18 cellular contexts compared by ENCODE assay signal in the genomic region with DNA sequence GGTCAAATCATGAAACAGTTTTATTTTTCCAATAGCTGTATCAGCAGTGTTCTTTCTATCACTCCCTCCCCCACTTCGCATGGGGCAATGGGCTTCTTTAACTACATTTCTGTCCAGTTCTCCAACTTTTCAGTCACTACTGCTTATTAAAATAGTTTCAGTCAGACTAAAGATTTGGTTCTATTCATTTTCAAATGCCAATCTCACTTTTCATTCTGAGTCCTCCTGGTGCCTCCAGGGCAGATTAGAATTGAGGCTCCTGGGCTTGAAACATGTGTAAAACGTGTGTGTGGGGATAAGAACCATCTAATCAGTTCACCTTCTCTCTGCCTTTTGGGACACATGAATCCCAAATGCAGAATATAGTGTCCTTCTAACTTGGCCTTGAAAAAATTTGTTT. TPM values are rescaled to one million over a fixed set of nuclear protein-coding genes. Genes with fewer than 3 reads are reported as not detected.
DNase-seq lines count a peak whose midpoint lies in the region; ATAC-seq and TF ChIP-seq lines count a peak whose summit lies in the region.
"Had no signal": no experiment of that assay in that cellular context is flagged by ENCODE, and none has a peak within 500 bp of the region (broad histone marks: within the 10 kb centered on the region; RNA-seq: fewer than 3 reads in every experiment).

No MANE protein-coding gene starts in this region.

- H3K4me3 ChIP-seq in breast epithelium, result no peak overlapping the region
- no peak overlapping the region for H3K4me3 ChIP-seq in PC-3 (ENCODE audit: low read length)
- H3K4me3 ChIP-seq in parathyroid adenoma (ENCODE audit: low read depth, low read length), result no peak overlapping the region
- H3K4me3 ChIP-seq: BLaER1 treated with 17β-estradiol and CSF1 and Interleukin-3, amounts not matched to agents 10 nM and 100 nM; K562 had no signal

- intact Hi-C loops in MCF 10A (cut with micrococcal nuclease), result no loop called here
- intact Hi-C loops in breast epithelium (cut with DNase I; ENCODE audit: low total_unique reads), result no loop called here
- intact Hi-C loops in PC-3 (cut with micrococcal nuclease), result no loop called here

- DNase-seq in MCF 10A (ENCODE audit: unreplicated experiment), result no peak
- DNase-seq in breast epithelium (ENCODE audit: low spot score in 2 of 2), result no peak
- no peak for DNase-seq in PC-3
- DNase-seq in EL, result no peak
- no peak for DNase-seq in nucleus accumbens (lab: John Stamatoyannopoulos, UW)
- no peak for DNase-seq in GM13977 (ENCODE audit: low spot score)
- DNase-seq: CD8-positive, alpha-beta memory T cell; COR-L47; DMS 273 treated with DMSO at 0.1 percent for 48 hours; DND-41; H9; IMR-90 had no signal

- CTCF ChIA-PET in MCF 10A (lab: Yijun Ruan, JAX), result interaction anchor here (1.3 kb wide), 1 partner anchor 91 kb away, joined by 4 read pairs; no protein-coding TSS in a partner anchor
- CTCF ChIA-PET in PC-3 (lab: Charles Lee), result no interaction called here

- H3K9me3 ChIP-seq in breast epithelium (no peaks in the 10 kb centered on the region), PC-3 (ENCODE audit: low read length) (no peaks in the 10 kb centered on the region), parathyroid adenoma (ENCODE audit: control insufficient read depth, low read length) (no peaks in the 10 kb centered on the region)

- BruUV-seq in MCF 10A (replicated peaks; lab: Mats Ljungman, UMichigan), result no TSS peak
- no TSS peak for BruUV-seq in PC-3 (replicated peaks; lab: Mats Ljungman, UMichigan)

- H3K27me3 ChIP-seq in breast epithelium (peaks cover 0 to 43% of the 10 kb centered on the region in 2 donors), PC-3 (ENCODE audit: low read length) (no peaks in the 10 kb centered on the region), parathyroid adenoma (ENCODE audit: control insufficient read depth, insufficient read depth, low read length) (no peaks in the 10 kb centered on the region)

- peaks cover 9% of the 10 kb centered on the region for H3K79me2 ChIP-seq in PC-3 (ENCODE audit: low read length)
- no peaks in the 10 kb centered on the region for H3K79me2 ChIP-seq in parathyroid adenoma

- in situ Hi-C loops in GM13977 (cut with MboI; ENCODE audit: low pct_unique_long_range_greater_than_20kb, low sequenced_read_pairs, unreplicated experiment), result no loop called here

- H3K36me3 Mint-ChIP-seq in MCF 10A (ENCODE audit: insufficient read depth, unreplicated experiment), result peaks cover 10% of the 10 kb centered on the region
- H3K36me3 Mint-ChIP-seq: CD8-positive, alpha-beta memory T cell had no signal

- H3K4me1 ChIP-seq in breast epithelium (no peaks in the 10 kb centered on the region), PC-3 (ENCODE audit: insufficient read depth, low read length) (peaks cover 17% of the 10 kb centered on the region), parathyroid adenoma (no peaks in the 10 kb centered on the region)

- no peak overlapping the region for H3K4me3 Mint-ChIP-seq in MCF 10A (ENCODE audit: unreplicated experiment)
- H3K4me3 Mint-ChIP-seq: B cell; CD8-positive, alpha-beta memory T cell; H9 had no signal

- no peaks in the 10 kb centered on the region for H4K20me1 ChIP-seq in PC-3 (ENCODE audit: low read length)
- H4K20me1 ChIP-seq: BLaER1 treated with 17β-estradiol and CSF1 and Interleukin-3, amounts not matched to agents 10 nM and 100 nM had no signal

- no peak overlapping the region for H3K27ac ChIP-seq in breast epithelium
- no peak overlapping the region for H3K27ac ChIP-seq in PC-3 (ENCODE audit: low read length)
- no peak overlapping the region for H3K27ac ChIP-seq in parathyroid adenoma
- H3K27ac ChIP-seq: 22Rv1; BLaER1 treated with 17β-estradiol and CSF1 and Interleukin-3, amounts not matched to agents 10 nM and 100 nM had no signal

- H3K9ac ChIP-seq in PC-3 (ENCODE audit: low read length), result no peak overlapping the region
- no peak overlapping the region for H3K9ac ChIP-seq in parathyroid adenoma
- H3K9ac ChIP-seq: BLaER1 treated with 17β-estradiol and CSF1 and Interleukin-3, amounts not matched to agents 10 nM and 100 nM had no signal

- H2AFZ ChIP-seq in PC-3 (ENCODE audit: low read length), result no peak overlapping the region
- H2AFZ ChIP-seq in parathyroid adenoma, result peak overlapping the region; percentile 7

- H3K9me3 Mint-ChIP-seq in MCF 10A (ENCODE audit: unreplicated experiment), result no peaks in the 10 kb centered on the region
- H3K9me3 Mint-ChIP-seq: CD8-positive, alpha-beta memory T cell had no signal

- H3K36me3 ChIP-seq in breast epithelium (no peaks in the 10 kb centered on the region), PC-3 (ENCODE audit: low read depth, low read length) (no peaks in the 10 kb centered on the region), parathyroid adenoma (ENCODE audit: control insufficient read depth, insufficient read depth, low read length) (no peaks in the 10 kb centered on the region)
- H3K36me3 ChIP-seq: BLaER1 treated with 17β-estradiol and CSF1 and Interleukin-3, amounts not matched to agents 10 nM and 100 nM had no signal

- H3K9me2 ChIP-seq in PC-3 (replicated peaks; ENCODE audit: low read length), result no peaks in the 10 kb centered on the region

- no peak for TF ChIP-seq CTCF in MCF 10A (IDR thresholded peaks at IDR 0.05; ENCODE audit: unreplicated experiment)
- TF ChIP-seq CTCF in breast epithelium (IDR thresholded peaks at IDR 0.05), result no peak
- TF ChIP-seq CTCF in PC-3 (conservative IDR thresholded peaks at IDR 0.05; ENCODE audit: low read depth, low read length), result no peak
- no peak for TF ChIP-seq CTCF in parathyroid adenoma (IDR thresholded peaks at IDR 0.05)
- TF ChIP-seq CTCF in GM13977 (IDR thresholded peaks at IDR 0.05; ENCODE audit: extremely low read depth, insufficient read depth, missing control alignments), result no peak

- H3K27ac Mint-ChIP-seq in MCF 10A (ENCODE audit: low read depth, unreplicated experiment), result peak overlapping the region; percentile 84
- H3K27ac Mint-ChIP-seq: B cell; CD8-positive, alpha-beta memory T cell; H9 had no signal

- no peaks in the 10 kb centered on the region for H3F3A ChIP-seq in PC-3 (ENCODE audit: low read length, unreplicated experiment)

- H3K4me2 ChIP-seq in PC-3 (ENCODE audit: low read length) (peak overlapping the region; percentile 10; the same call in 1 of the 2 replicates), parathyroid adenoma (ENCODE audit: low read length) (no peak overlapping the region)
- H3K4me2 ChIP-seq: BLaER1 treated with 17β-estradiol and CSF1 and Interleukin-3, amounts not matched to agents 10 nM and 100 nM had no signal

- peaks cover 38% of the 10 kb centered on the region for H3K27me3 Mint-ChIP-seq in MCF 10A (ENCODE audit: insufficient read depth, unreplicated experiment)

- POLR2A ChIA-PET in MCF 10A (lab: Yijun Ruan, JAX) (interaction anchor here (0.9 to 5.1 kb wide), 3 partner anchors 16 to 27 kb away, joined by 3 to 51 read pairs (median 3); a partner anchor contains a TSS), PC-3 (lab: Charles Lee; ENCODE audit: unreplicated experiment) (no interaction called here)

- peaks cover 5% of the 10 kb centered on the region for H3K4me1 Mint-ChIP-seq in MCF 10A (ENCODE audit: insufficient read depth, unreplicated experiment)

- TF ChIP-seq POLR2A in breast epithelium (IDR thresholded peaks at IDR 0.05), result no peak

- ATAC-seq in PC-3, result no peak

RNA-seq across cellular contexts. Expression of a gene that starts 3.5 kb away (rescaled TPM):
- total RNA-seq in MCF 10A (2022) (166 and 173 TPM in 2 replicates), breast epithelium (100 to 1,000 TPM in 2 of 3 donors, 10 to 100 TPM in 1; 95.4 to 133 (median 121) TPM), PC-3 (2014; rRNA removed) (130 and 146 TPM in 2 replicates)

RNA-seq across cellular contexts. Expression of a gene that starts 16.6 kb away (rescaled TPM):
- total RNA-seq in MCF 10A (2022) (40.3 and 63.9 TPM in 2 replicates), breast epithelium (10 to 100 TPM; 47.4 to 94.5 (median 92.8) TPM), PC-3 (2014; rRNA removed) (23.0 and 46.8 TPM in 2 replicates)

RNA-seq across cellular contexts. Expression of a gene that starts 42.8 kb away (rescaled TPM):
- total RNA-seq in MCF 10A (2022) (not detected in 2 replicates), breast epithelium (10 to 100 TPM in 2 of 3 donors, 1 to 10 TPM in 1; 2.9 to 11.1 (median 10.8) TPM), PC-3 (2014; rRNA removed) (not detected in 2 replicates)
- total RNA-seq: A673; B cell; CD8-positive, alpha-beta memory T cell had no signal
